In the genomic region with DNA sequence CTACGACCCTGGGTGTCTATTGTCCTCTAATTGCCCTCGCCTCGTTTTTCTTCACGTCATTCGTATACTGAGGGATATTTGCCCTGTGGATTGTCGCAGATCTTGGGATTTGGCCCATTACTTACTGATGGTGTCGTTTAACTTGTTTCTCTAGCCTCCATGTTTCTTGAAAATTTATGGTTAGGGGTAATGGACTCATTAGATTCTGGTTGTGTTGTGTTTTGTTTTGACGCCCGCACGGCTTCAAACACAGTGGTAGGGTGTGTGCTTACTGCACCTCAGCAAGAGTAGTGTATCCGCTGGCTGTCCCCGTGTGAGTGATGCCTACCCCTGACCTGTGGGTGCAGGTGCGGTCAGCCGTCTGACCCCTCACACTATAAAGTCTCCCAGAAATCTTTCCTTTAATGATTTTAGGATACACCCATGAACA, we compare ENCODE assay signal across 1 cellular context.
TF ChIP-seq lines count a peak whose summit lies in the region.

No MANE protein-coding gene starts in this region.

TF ChIP-seq in HepG2, 621 proteins besides CTCF, POLR2A, EP300 and RAD21 (continued from another document):
- TF ChIP-seq HNF4G (IDR thresholded peaks at IDR 0.05; ENCODE audit: borderline replicate concordance, low read depth, low read length): no peak
- TF ChIP-seq HNF4G (CRISPR knock-in tag; IDR thresholded peaks at IDR 0.05; ENCODE audit: borderline replicate concordance, low read depth): 0 out of 2 replicates have a peak, but pooled peaks have one; percentile 29
- TF ChIP-seq, protein P1, sequence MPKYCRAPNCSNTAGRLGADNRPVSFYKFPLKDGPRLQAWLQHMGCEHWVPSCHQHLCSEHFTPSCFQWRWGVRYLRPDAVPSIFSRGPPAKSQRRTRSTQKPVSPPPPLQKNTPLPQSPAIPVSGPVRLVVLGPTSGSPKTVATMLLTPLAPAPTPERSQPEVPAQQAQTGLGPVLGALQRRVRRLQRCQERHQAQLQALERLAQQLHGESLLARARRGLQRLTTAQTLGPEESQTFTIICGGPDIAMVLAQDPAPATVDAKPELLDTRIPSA (CRISPR knock-in tag; IDR thresholded peaks at IDR 0.05; ENCODE audit: borderline replicate concordance): peak; percentile 6; the same call in 1 of the 2 replicates
- no peak for TF ChIP-seq ZKSCAN5 (CRISPR knock-in tag; IDR thresholded peaks at IDR 0.05)
- no peak for TF ChIP-seq ZFY (CRISPR knock-in tag; IDR thresholded peaks at IDR 0.05)
- TF ChIP-seq, protein P2, sequence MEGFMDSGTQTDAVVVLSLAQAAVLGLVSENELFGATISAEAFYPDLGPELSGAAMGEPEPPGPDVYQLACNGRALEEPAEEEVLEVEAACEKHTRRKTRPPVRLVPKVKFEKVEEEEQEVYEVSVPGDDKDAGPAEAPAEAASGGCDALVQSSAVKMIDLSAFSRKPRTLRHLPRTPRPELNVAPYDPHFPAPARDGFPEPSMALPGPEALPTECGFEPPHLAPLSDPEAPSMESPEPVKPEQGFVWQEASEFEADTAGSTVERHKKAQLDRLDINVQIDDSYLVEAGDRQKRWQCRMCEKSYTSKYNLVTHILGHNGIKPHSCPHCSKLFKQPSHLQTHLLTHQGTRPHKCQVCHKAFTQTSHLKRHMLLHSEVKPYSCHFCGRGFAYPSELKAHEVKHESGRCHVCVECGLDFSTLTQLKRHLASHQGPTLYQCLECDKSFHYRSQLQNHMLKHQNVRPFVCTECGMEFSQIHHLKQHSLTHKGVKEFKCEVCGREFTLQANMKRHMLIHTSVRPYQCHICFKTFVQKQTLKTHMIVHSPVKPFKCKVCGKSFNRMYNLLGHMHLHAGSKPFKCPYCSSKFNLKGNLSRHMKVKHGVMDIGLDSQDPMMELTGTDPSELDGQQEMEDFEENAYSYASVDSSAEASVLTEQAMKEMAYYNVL (CRISPR knock-in tag; IDR thresholded peaks at IDR 0.05; ENCODE audit: borderline replicate concordance): peak; percentile 9; the same call in 1 of the 2 replicates
- no peak for TF ChIP-seq ATRX (CRISPR knock-in tag; IDR thresholded peaks at IDR 0.05; ENCODE audit: borderline replicate concordance)
- no peak for TF ChIP-seq MBD4 (IDR thresholded peaks at IDR 0.05; ENCODE audit: borderline replicate concordance, low read length)
- TF ChIP-seq ZNF564 (CRISPR knock-in tag; IDR thresholded peaks at IDR 0.05): no peak
- no peak for TF ChIP-seq SOX6 (IDR thresholded peaks at IDR 0.05)
- TF ChIP-seq SOX6 (CRISPR knock-in tag; IDR thresholded peaks at IDR 0.05): no peak
- TF ChIP-seq, protein P3, sequence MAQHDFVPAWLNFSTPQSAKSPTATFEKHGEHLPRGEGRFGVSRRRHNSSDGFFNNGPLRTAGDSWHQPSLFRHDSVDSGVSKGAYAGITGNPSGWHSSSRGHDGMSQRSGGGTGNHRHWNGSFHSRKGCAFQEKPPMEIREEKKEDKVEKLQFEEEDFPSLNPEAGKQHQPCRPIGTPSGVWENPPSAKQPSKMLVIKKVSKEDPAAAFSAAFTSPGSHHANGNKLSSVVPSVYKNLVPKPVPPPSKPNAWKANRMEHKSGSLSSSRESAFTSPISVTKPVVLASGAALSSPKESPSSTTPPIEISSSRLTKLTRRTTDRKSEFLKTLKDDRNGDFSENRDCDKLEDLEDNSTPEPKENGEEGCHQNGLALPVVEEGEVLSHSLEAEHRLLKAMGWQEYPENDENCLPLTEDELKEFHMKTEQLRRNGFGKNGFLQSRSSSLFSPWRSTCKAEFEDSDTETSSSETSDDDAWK (CRISPR knock-in tag; IDR thresholded peaks at IDR 0.05): no peak
- no peak for TF ChIP-seq ELF4 (CRISPR knock-in tag; IDR thresholded peaks at IDR 0.05; ENCODE audit: borderline replicate concordance)
- TF ChIP-seq ZSCAN31 (CRISPR knock-in tag; IDR thresholded peaks at IDR 0.05; ENCODE audit: low read depth): peak; percentile 6; the same call in 1 of the 2 replicates
- no peak for TF ChIP-seq ZMYM3 (CRISPR knock-in tag; IDR thresholded peaks at IDR 0.05)
- no peak for TF ChIP-seq POLR2G (IDR thresholded peaks at IDR 0.05; ENCODE audit: low read depth, low read length)
- TF ChIP-seq, protein P4, sequence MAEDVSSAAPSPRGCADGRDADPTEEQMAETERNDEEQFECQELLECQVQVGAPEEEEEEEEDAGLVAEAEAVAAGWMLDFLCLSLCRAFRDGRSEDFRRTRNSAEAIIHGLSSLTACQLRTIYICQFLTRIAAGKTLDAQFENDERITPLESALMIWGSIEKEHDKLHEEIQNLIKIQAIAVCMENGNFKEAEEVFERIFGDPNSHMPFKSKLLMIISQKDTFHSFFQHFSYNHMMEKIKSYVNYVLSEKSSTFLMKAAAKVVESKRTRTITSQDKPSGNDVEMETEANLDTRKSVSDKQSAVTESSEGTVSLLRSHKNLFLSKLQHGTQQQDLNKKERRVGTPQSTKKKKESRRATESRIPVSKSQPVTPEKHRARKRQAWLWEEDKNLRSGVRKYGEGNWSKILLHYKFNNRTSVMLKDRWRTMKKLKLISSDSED (CRISPR knock-in tag; IDR thresholded peaks at IDR 0.05): no peak
- TF ChIP-seq, protein P5, sequence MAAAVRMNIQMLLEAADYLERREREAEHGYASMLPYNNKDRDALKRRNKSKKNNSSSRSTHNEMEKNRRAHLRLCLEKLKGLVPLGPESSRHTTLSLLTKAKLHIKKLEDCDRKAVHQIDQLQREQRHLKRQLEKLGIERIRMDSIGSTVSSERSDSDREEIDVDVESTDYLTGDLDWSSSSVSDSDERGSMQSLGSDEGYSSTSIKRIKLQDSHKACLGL (CRISPR knock-in tag; IDR thresholded peaks at IDR 0.05): 0 out of 2 replicates have a peak, but pooled peaks have one; percentile 27
- 0 out of 2 replicates have a peak, but pooled peaks have one; percentile 42 for TF ChIP-seq ZFP62 (CRISPR knock-in tag; IDR thresholded peaks at IDR 0.05)
- TF ChIP-seq KLF11 (CRISPR knock-in tag; IDR thresholded peaks at IDR 0.05): no peak
- TF ChIP-seq, protein P6, sequence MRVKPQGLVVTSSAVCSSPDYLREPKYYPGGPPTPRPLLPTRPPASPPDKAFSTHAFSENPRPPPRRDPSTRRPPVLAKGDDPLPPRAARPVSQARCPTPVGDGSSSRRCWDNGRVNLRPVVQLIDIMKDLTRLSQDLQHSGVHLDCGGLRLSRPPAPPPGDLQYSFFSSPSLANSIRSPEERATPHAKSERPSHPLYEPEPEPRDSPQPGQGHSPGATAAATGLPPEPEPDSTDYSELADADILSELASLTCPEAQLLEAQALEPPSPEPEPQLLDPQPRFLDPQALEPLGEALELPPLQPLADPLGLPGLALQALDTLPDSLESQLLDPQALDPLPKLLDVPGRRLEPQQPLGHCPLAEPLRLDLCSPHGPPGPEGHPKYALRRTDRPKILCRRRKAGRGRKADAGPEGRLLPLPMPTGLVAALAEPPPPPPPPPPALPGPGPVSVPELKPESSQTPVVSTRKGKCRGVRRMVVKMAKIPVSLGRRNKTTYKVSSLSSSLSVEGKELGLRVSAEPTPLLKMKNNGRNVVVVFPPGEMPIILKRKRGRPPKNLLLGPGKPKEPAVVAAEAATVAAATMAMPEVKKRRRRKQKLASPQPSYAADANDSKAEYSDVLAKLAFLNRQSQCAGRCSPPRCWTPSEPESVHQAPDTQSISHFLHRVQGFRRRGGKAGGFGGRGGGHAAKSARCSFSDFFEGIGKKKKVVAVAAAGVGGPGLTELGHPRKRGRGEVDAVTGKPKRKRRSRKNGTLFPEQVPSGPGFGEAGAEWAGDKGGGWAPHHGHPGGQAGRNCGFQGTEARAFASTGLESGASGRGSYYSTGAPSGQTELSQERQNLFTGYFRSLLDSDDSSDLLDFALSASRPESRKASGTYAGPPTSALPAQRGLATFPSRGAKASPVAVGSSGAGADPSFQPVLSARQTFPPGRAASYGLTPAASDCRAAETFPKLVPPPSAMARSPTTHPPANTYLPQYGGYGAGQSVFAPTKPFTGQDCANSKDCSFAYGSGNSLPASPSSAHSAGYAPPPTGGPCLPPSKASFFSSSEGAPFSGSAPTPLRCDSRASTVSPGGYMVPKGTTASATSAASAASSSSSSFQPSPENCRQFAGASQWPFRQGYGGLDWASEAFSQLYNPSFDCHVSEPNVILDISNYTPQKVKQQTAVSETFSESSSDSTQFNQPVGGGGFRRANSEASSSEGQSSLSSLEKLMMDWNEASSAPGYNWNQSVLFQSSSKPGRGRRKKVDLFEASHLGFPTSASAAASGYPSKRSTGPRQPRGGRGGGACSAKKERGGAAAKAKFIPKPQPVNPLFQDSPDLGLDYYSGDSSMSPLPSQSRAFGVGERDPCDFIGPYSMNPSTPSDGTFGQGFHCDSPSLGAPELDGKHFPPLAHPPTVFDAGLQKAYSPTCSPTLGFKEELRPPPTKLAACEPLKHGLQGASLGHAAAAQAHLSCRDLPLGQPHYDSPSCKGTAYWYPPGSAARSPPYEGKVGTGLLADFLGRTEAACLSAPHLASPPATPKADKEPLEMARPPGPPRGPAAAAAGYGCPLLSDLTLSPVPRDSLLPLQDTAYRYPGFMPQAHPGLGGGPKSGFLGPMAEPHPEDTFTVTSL (CRISPR knock-in tag; IDR thresholded peaks at IDR 0.05; ENCODE audit: borderline replicate concordance): 0 out of 2 replicates have a peak, but pooled peaks have one; percentile 6
- TF ChIP-seq, protein P7, sequence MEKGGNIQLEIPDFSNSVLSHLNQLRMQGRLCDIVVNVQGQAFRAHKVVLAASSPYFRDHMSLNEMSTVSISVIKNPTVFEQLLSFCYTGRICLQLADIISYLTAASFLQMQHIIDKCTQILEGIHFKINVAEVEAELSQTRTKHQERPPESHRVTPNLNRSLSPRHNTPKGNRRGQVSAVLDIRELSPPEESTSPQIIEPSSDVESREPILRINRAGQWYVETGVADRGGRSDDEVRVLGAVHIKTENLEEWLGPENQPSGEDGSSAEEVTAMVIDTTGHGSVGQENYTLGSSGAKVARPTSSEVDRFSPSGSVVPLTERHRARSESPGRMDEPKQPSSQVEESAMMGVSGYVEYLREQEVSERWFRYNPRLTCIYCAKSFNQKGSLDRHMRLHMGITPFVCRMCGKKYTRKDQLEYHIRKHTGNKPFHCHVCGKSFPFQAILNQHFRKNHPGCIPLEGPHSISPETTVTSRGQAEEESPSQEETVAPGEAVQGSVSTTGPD (CRISPR knock-in tag; IDR thresholded peaks at IDR 0.05): peak; percentile 72
- TF ChIP-seq, protein P8, sequence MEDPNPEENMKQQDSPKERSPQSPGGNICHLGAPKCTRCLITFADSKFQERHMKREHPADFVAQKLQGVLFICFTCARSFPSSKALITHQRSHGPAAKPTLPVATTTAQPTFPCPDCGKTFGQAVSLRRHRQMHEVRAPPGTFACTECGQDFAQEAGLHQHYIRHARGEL (CRISPR knock-in tag; IDR thresholded peaks at IDR 0.05): 0 out of 2 replicates have a peak, but pooled peaks have one; percentile 36
- TF ChIP-seq ZNF557 (CRISPR knock-in tag; IDR thresholded peaks at IDR 0.05): peak; percentile 68; the same call in 1 of the 2 replicates
- TF ChIP-seq SETDB1 (CRISPR knock-in tag; IDR thresholded peaks at IDR 0.05; ENCODE audit: borderline replicate concordance): 0 out of 2 replicates have a peak, but pooled peaks have one; percentile 8
- 0 out of 2 replicates have a peak, but pooled peaks have one; percentile 26 for TF ChIP-seq ZNF235 (CRISPR knock-in tag; IDR thresholded peaks at IDR 0.05; ENCODE audit: borderline replicate concordance)
- TF ChIP-seq, protein P9, sequence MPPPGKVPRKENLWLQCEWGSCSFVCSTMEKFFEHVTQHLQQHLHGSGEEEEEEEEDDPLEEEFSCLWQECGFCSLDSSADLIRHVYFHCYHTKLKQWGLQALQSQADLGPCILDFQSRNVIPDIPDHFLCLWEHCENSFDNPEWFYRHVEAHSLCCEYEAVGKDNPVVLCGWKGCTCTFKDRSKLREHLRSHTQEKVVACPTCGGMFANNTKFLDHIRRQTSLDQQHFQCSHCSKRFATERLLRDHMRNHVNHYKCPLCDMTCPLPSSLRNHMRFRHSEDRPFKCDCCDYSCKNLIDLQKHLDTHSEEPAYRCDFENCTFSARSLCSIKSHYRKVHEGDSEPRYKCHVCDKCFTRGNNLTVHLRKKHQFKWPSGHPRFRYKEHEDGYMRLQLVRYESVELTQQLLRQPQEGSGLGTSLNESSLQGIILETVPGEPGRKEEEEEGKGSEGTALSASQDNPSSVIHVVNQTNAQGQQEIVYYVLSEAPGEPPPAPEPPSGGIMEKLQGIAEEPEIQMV (CRISPR knock-in tag; IDR thresholded peaks at IDR 0.05; ENCODE audit: low read depth): no peak
- TF ChIP-seq ZNF253 (CRISPR knock-in tag; IDR thresholded peaks at IDR 0.05; ENCODE audit: borderline replicate concordance): no peak
- TF ChIP-seq SIX4 (CRISPR knock-in tag; IDR thresholded peaks at IDR 0.05): no peak
- TF ChIP-seq DNMT3B (CRISPR knock-in tag; conservative IDR thresholded peaks at IDR 0.05): no peak
- TF ChIP-seq ZNF460 (CRISPR knock-in tag; IDR thresholded peaks at IDR 0.05; ENCODE audit: borderline replicate concordance): 0 out of 2 replicates have a peak, but pooled peaks have one; percentile 5
- TF ChIP-seq KMT2A (CRISPR knock-in tag; IDR thresholded peaks at IDR 0.05): no peak
- TF ChIP-seq ZBTB7A (CRISPR knock-in tag; IDR thresholded peaks at IDR 0.05): no peak
- no peak for TF ChIP-seq NRL (CRISPR knock-in tag; IDR thresholded peaks at IDR 0.05; ENCODE audit: borderline replicate concordance)
- peak; percentile 20; the same call in 1 of the 2 replicates for TF ChIP-seq ZNF44 (CRISPR knock-in tag; IDR thresholded peaks at IDR 0.05)
- 0 out of 2 replicates have a peak, but pooled peaks have one; percentile 57 for TF ChIP-seq ZNF558 (CRISPR knock-in tag; IDR thresholded peaks at IDR 0.05; ENCODE audit: borderline replicate concordance)
- TF ChIP-seq ZNF224 (CRISPR knock-in tag; IDR thresholded peaks at IDR 0.05): peak; percentile 7; the same call in 1 of the 2 replicates
